15 cellular contexts compared by ENCODE assay signal in the genomic region with DNA sequence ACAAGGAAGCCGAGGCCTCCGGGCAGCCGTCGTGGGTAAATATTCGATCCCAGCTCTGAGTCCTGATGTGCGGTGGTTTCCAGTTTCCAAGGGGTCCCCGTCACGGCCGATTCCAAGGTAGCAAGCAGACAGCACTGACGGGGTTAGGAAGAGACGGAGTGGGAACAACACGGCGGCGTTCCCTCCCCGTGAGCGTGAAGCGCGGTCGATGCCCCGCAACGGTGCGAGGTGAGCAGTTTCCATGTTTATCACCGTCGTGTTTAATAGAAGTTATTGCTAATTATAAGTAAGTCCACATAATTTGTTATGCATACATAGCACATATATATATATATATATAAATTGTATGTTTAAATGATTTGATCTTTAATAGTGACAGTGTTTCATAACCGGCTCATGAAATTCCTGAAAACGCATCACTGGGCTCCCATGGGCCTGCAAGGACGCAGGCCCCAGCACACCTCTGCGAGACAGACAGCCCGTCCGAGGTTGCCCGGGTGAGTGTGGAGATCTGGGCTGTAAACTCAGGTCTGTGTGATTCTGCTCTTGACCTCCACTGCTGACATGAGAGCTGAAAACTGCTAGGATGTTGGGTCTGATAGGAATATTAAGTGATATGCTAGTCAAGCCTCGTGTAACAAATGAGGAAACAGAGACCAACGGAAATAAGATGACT.
DNase-seq lines count a peak whose midpoint lies in the region; ATAC-seq and TF ChIP-seq lines count a peak whose summit lies in the region.
"Had no signal": no experiment of that assay in that cellular context is flagged by ENCODE, and none has a peak within 500 bp of the region (broad histone marks: within the 10 kb centered on the region; RNA-seq: fewer than 3 reads in every experiment).

No MANE protein-coding gene starts in this region.

- H3K4me1 ChIP-seq in spleen, result no peaks in the 10 kb centered on the region

- H3K9me3 ChIP-seq in WERI-Rb-1 (ENCODE audit: severe bottlenecking) (no peaks in the 10 kb centered on the region), spleen (no peaks in the 10 kb centered on the region)
- H3K9me3 ChIP-seq: BLaER1 treated with 17β-estradiol and CSF1 and Interleukin-3, amounts not matched to agents 10 nM and 100 nM had no signal

- DNase-seq in activated effector memory CD4-positive, alpha-beta T cell treated with anti-CD3 and anti-CD28 coated beads, Interleukin-2, amount 50 U/mL, for 16 hours, result peak; percentile 37
- DNase-seq in activated effector memory CD4-positive, alpha-beta T cell treated with Interleukin-2 at 50 U/mL for 16 hours, result no peak
- DNase-seq in WERI-Rb-1 (peak; percentile 4), left lobe of liver (ENCODE audit: low spot score) (peak; percentile 2), spleen (peak; percentile 59), SW 1271 (lab: John Stamatoyannopoulos, UW) (no peak)
- DNase-seq in activated naive CD4-positive, alpha-beta T cell treated with anti-CD3 and anti-CD28 coated beads, Interleukin-2, amount 50 U/mL, for 16 hours, result no peak
- DNase-seq: ACHN; CD4-positive, CD25-positive, alpha-beta regulatory T cell; DMS53; GF-D8; GM23248; H7 had no signal

- no peaks in the 10 kb centered on the region for H3K27me3 ChIP-seq in WERI-Rb-1 (ENCODE audit: insufficient read depth, low read depth, severe bottlenecking)
- H3K27me3 ChIP-seq in spleen (replicated peaks in 1 of 7), result peaks cover 0 to 25% (median 0%) of the 10 kb centered on the region in 7 donors
- H3K27me3 ChIP-seq: BLaER1 treated with 17β-estradiol and CSF1 and Interleukin-3, amounts not matched to agents 10 nM and 100 nM had no signal

- no peak for TF ChIP-seq POLR2A in spleen (IDR thresholded peaks at IDR 0.05)

- 86 to 93% (median 90%) methylated on average over 33 of the region's 33 CpGs for WGBS in spleen, 5 donors

- ATAC-seq in left lobe of liver, result no peak
- ATAC-seq in GM21515 (IDR thresholded peaks at IDR 0.05; ENCODE audit: unreplicated experiment), result no peak

- H3K36me3 ChIP-seq in WERI-Rb-1 (no peaks in the 10 kb centered on the region), spleen (no peaks in the 10 kb centered on the region)
- H3K36me3 ChIP-seq: BLaER1 treated with 17β-estradiol and CSF1 and Interleukin-3, amounts not matched to agents 10 nM and 100 nM had no signal

- H3K27ac ChIP-seq in WERI-Rb-1 (no peak overlapping the region), spleen (no peak overlapping the region)
- H3K27ac ChIP-seq: BLaER1 treated with 17β-estradiol and CSF1 and Interleukin-3, amounts not matched to agents 10 nM and 100 nM; GM23248 had no signal

- H3K4me3 ChIP-seq in WERI-Rb-1 (ENCODE audit: low read depth, low read length) (no peak overlapping the region), spleen (no peak overlapping the region)
- H3K4me3 ChIP-seq: BLaER1 treated with 17β-estradiol and CSF1 and Interleukin-3, amounts not matched to agents 10 nM and 100 nM; GM23248 had no signal

- no peak for TF ChIP-seq CTCF in WERI-Rb-1 (IDR thresholded peaks at IDR 0.05; ENCODE audit: low read depth, low read length)
- TF ChIP-seq CTCF in spleen (IDR thresholded peaks at IDR 0.05 in 8 of 11, conservative IDR thresholded peaks at IDR 0.05 in 3 of 11), result no peak

- intact Hi-C loops in spleen (cut with DNase I; ENCODE audit: low total_unique reads), result no loop called here

Comparison
In these comparisons a context has a peak if more than half of its experiments do, and no peak if none do; other contexts are left out.
1. DNase-seq: peak in activated effector memory CD4-positive, alpha-beta T cell treated with anti-CD3 and anti-CD28 coated beads, Interleukin-2, amount 50 U/mL, for 16 hours (single experiment), WERI-Rb-1 (single experiment), left lobe of liver (single experiment) and spleen (single experiment); none in activated effector memory CD4-positive, alpha-beta T cell treated with Interleukin-2 at 50 U/mL for 16 hours (single experiment), SW 1271 (0 of 2) and activated naive CD4-positive, alpha-beta T cell treated with anti-CD3 and anti-CD28 coated beads, Interleukin-2, amount 50 U/mL, for 16 hours (single experiment).